In genomic region chr13:48236528-48237353, GRCh38 we compare ENCODE assay signal across 10 cellular contexts. TPM values are rescaled to one million over a fixed set of nuclear protein-coding genes. Genes with fewer than 3 reads are reported as not detected.
A peak's percentile ranks its signal among the peaks of the same experiment; 100 is the strongest.
DNase-seq lines count a peak whose midpoint lies in the region; ATAC-seq and TF ChIP-seq lines count a peak whose summit lies in the region.
"Had no signal": no experiment of that assay in that cellular context is flagged by ENCODE, and none has a peak within 500 bp of the region (broad histone marks: within the 10 kb centered on the region; RNA-seq: fewer than 3 reads in every experiment).

No MANE protein-coding gene starts in this region.

- intact Hi-C loops in prostate gland (cut with DNase I) = loop anchor here (10.0 kb wide), 3 partner anchors 142 to 338 kb away; partner anchors contain the start of genes LPAR6 and MED4
- intact Hi-C loops in mucosa of descending colon (cut with DNase I, micrococcal nuclease) = no loop called here

- H3K9me3 ChIP-seq in prostate gland = no peaks in the 10 kb centered on the region
- no peaks in the 10 kb centered on the region for H3K9me3 ChIP-seq in mucosa of descending colon

- in situ Hi-C loops in G401 (cut with HindIII; ENCODE audit: low sequenced_read_pairs) = no loop called here

- peak overlapping the region; percentile 100 for H3K27ac ChIP-seq in prostate gland

- H3K4me3 ChIP-seq in fibroblast of the aortic adventitia (ENCODE audit: low read depth, low read length) (peak overlapping the region; percentile 26), prostate gland (peak overlapping the region; percentile 3 to 100), mucosa of descending colon (no peak overlapping the region)

- DNase-seq in G401 (ENCODE audit: low spot score) (peak; percentile 65), SKM-1 treated with dmso at 0.1 percent for 144 hours (lab: John Stamatoyannopoulos, UW; ENCODE audit: unreplicated experiment) (peak; percentile 85), fibroblast of the aortic adventitia (ENCODE audit: low read depth) (peak; percentile 56), prostate gland (ENCODE audit: low spot score) (no peak), D341Med (ENCODE audit: low spot score) (no peak), mucosa of descending colon (no peak), iPS-NIHi11 (ENCODE audit: low spot score) (no peak)
- DNase-seq: posterior cingulate gyrus, SW 1271 had no signal

- peaks cover 5% of the 10 kb centered on the region for H3K4me1 ChIP-seq in prostate gland (replicated peaks)
- peaks cover 41% of the 10 kb centered on the region for H3K4me1 ChIP-seq in mucosa of descending colon (ENCODE audit: low read depth)

- no peak for TF ChIP-seq CTCF in fibroblast of the aortic adventitia (IDR thresholded peaks at IDR 0.05; ENCODE audit: insufficient read depth, low read length)
- TF ChIP-seq CTCF in prostate gland (IDR thresholded peaks at IDR 0.05) = no peak
- TF ChIP-seq CTCF in mucosa of descending colon (IDR thresholded peaks at IDR 0.05) = no peak

- TF ChIP-seq POLR2A in prostate gland (IDR thresholded peaks at IDR 0.05) = no peak

- ATAC-seq in HG02852 (IDR thresholded peaks at IDR 0.05; ENCODE audit: unreplicated experiment) (no peak), mucosa of descending colon (no peak)

- H3K36me3 ChIP-seq in prostate gland (no peaks in the 10 kb centered on the region), mucosa of descending colon (ENCODE audit: low read depth) (no peaks in the 10 kb centered on the region)

- no peaks in the 10 kb centered on the region for H3K27me3 ChIP-seq in prostate gland (replicated peaks; ENCODE audit: insufficient read depth)

- 14% methylated on average over 3 of the region's 3 CpGs for WGBS in prostate gland

RNA-seq across cellular contexts. Expression of gene ITM2B, which starts 3.7 kb away (rescaled TPM):
- 35.2 and 62.6 TPM in 2 replicates for total RNA-seq in G401 (2014; rRNA removed; shearing (Covaris generic))
- total RNA-seq in fibroblast of the aortic adventitia (ENCODE audit: low replicate concordance) = 414 and 429 TPM in 2 replicates
- total RNA-seq in prostate gland = 100 to 1,000 TPM; 401 to 632 TPM
- total RNA-seq in mucosa of descending colon = 100 to 1,000 TPM; 418 to 517 (median 511) TPM

Comparison
In these comparisons a context has a peak if more than half of its experiments do, and no peak if none do; other contexts are left out.
1. DNase-seq: peak in G401 (single experiment), SKM-1 treated with dmso at 0.1 percent for 144 hours (single experiment) and fibroblast of the aortic adventitia (single experiment); none in prostate gland (single experiment), D341Med (single experiment), mucosa of descending colon (0 of 3) and iPS-NIHi11 (single experiment).